ENCODE assay signal across 29 cellular contexts in the genomic region with DNA sequence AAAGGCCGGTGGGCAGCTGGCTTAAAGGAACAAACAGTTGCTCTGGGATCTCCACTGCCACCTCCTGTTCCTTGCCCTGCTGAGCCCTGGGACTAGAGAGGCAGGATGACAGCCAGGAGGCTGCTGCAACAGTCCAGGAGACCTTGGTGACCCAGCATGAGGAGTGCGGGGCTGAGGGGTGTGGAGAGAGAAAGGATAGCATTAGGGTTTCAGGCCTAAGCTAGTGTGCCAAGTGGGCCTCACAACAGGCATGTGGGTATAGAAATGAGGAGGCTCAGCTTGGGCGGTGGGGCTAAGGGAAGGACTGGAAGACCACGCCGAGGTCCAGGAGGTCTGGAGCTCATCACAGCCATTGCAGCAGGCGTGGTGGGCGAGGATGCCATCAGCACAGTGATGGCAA. TPM values are rescaled to one million over a fixed set of nuclear protein-coding genes. Genes with fewer than 3 reads are reported as not detected.
"Had no signal": no experiment of that assay in that cellular context is flagged by ENCODE, and none has a peak within 500 bp of the region (broad histone marks: within the 10 kb centered on the region; RNA-seq: fewer than 3 reads in every experiment).

No MANE protein-coding gene starts in this region.

- H3K27me3 Mint-ChIP-seq: activated T-cell treated with anti-CD3 and anti-CD28 coated beads, Interleukin-2, amount 50 U/mL, for 24 hours; stimulated activated memory B cell treated with anti-CD40 and anti-IgM and Interleukin-4, amounts not matched to agents 10 μg/mL and 1 μg/mL and 100 μg/mL, for 72 hours; stimulated activated naive CD8-positive, alpha-beta T cell treated with anti-CD3 and anti-CD28 coated beads, Interleukin-15, amount 100 ng/mL, for 72 hours had no signal

- H3K36me3 Mint-ChIP-seq: activated CD4-positive, alpha-beta memory T cell treated with anti-CD3 and anti-CD28 coated beads for 36 hours had no signal

- H3K9me3 Mint-ChIP-seq: activated CD4-positive, alpha-beta memory T cell treated with anti-CD3 and anti-CD28 coated beads for 36 hours; activated T-cell treated with anti-CD3 and anti-CD28 coated beads, Interleukin-2, amount 50 U/mL, for 24 hours; central memory CD8-positive, alpha-beta T cell; stimulated activated memory B cell treated with anti-CD40 and anti-IgM and Interleukin-4, amounts not matched to agents 10 μg/mL and 1 μg/mL and 100 μg/mL, for 72 hours; stimulated activated naive CD8-positive, alpha-beta T cell treated with anti-CD3 and anti-CD28 coated beads, Interleukin-15, amount 100 ng/mL, for 72 hours; T-helper 2 cell treated with Interferon-gamma antibody and Interleukin-4, amounts not matched to agents 5 μg/mL and 100 μg/mL, for 36 hours had no signal

- H3K36me3 ChIP-seq: esophagus squamous epithelium, heart right ventricle, ovary, thyroid gland, upper lobe of right lung had no signal

- H3K4me3 Mint-ChIP-seq: activated CD4-positive, alpha-beta memory T cell treated with anti-CD3 and anti-CD28 coated beads for 36 hours; activated T-cell treated with anti-CD3 and anti-CD28 coated beads, Interleukin-2, amount 50 U/mL, for 24 hours; central memory CD8-positive, alpha-beta T cell; stimulated activated memory B cell treated with anti-CD40 and anti-IgM and Interleukin-4, amounts not matched to agents 10 μg/mL and 1 μg/mL and 100 μg/mL, for 72 hours; stimulated activated naive CD8-positive, alpha-beta T cell treated with anti-CD3 and anti-CD28 coated beads, Interleukin-15, amount 100 ng/mL, for 72 hours; T-helper 2 cell treated with Interferon-gamma antibody and Interleukin-4, amounts not matched to agents 5 μg/mL and 100 μg/mL, for 36 hours had no signal

- H3K4me3 ChIP-seq: esophagus squamous epithelium, heart right ventricle, lung, mucosa of descending colon, ovary, smooth muscle cell, thyroid gland, upper lobe of right lung had no signal

- H3K27ac Mint-ChIP-seq: activated CD4-positive, alpha-beta memory T cell treated with anti-CD3 and anti-CD28 coated beads for 36 hours; activated T-cell treated with anti-CD3 and anti-CD28 coated beads, Interleukin-2, amount 50 U/mL, for 24 hours; progenitor cell of endocrine pancreas; stimulated activated memory B cell treated with anti-CD40 and anti-IgM and Interleukin-4, amounts not matched to agents 10 μg/mL and 1 μg/mL and 100 μg/mL, for 72 hours; stimulated activated naive CD8-positive, alpha-beta T cell treated with anti-CD3 and anti-CD28 coated beads, Interleukin-15, amount 100 ng/mL, for 72 hours; T-helper 2 cell treated with Interferon-gamma antibody and Interleukin-4, amounts not matched to agents 5 μg/mL and 100 μg/mL, for 36 hours had no signal

- H3K27ac ChIP-seq: epithelial cell of prostate, esophagus squamous epithelium, heart right ventricle, ovary, thyroid gland, upper lobe of right lung had no signal

- H3K4me1 Mint-ChIP-seq: stimulated activated naive CD8-positive, alpha-beta T cell treated with anti-CD3 and anti-CD28 coated beads, Interleukin-15, amount 100 ng/mL, for 72 hours had no signal

- H3K4me1 ChIP-seq: thyroid gland, upper lobe of right lung had no signal

- H3K9me3 ChIP-seq: esophagus squamous epithelium, heart right ventricle, mucosa of descending colon, ovary, thyroid gland, upper lobe of right lung had no signal

- DNase-seq: activated CD4-positive, alpha-beta memory T cell treated with anti-CD3 and anti-CD28 coated beads for 36 hours; activated CD4-positive, alpha-beta T cell treated with anti-CD3 and anti-CD28 coated beads for 4 hours; activated CD8-positive, alpha-beta memory T cell treated with anti-CD3 and anti-CD28 coated beads, Interleukin-2, amount 50 U/mL, for 48 hours; activated gamma-delta T cell treated with Interleukin-2 at 50 U/mL for 16 hours; activated naive CD4-positive, alpha-beta T cell treated with anti-CD3 and anti-CD28 coated beads, Interleukin-2, amount 50 U/mL, for 16 hours; activated T-cell treated with anti-CD3 and anti-CD28 coated beads, Interleukin-2, amount 50 U/mL, for 24 hours; amniotic stem cell; dermis blood vessel endothelial cell; effector CD4-positive, alpha-beta T cell; esophagus squamous epithelium; foreskin melanocyte; heart right ventricle; mucosa of descending colon; ovary; stimulated activated CD4-positive, alpha-beta T cell treated with anti-CD3 and anti-CD28 coated beads, Interleukin-1b, Interleukin-23, amount 100 ng/mL, for 48 hours; stimulated activated CD4-positive, alpha-beta T cell treated with anti-CD3 and anti-CD28 coated beads, Interleukin-4, amount 100 ng/mL, for 4 hours; stimulated activated CD8-positive, alpha-beta memory T cell treated with anti-CD3 and anti-CD28 coated beads, Interleukin-4, amount 100 ng/mL, for 48 hours; stimulated activated naive CD8-positive, alpha-beta T cell treated with anti-CD3 and anti-CD28 coated beads, Interleukin-15, amount 100 ng/mL, for 72 hours; T-helper 1 cell; thyroid gland; upper lobe of right lung had no signal

- H3K27me3 ChIP-seq: esophagus squamous epithelium, heart right ventricle, ovary, thyroid gland, upper lobe of right lung had no signal

RNA-seq across cellular contexts. Expression of a gene that starts 39.8 kb away (rescaled TPM):
- total RNA-seq: dermis blood vessel endothelial cell, myocyte had no signal
